Comparison of ENCODE assay signal across 14 cellular contexts in the genomic region with DNA sequence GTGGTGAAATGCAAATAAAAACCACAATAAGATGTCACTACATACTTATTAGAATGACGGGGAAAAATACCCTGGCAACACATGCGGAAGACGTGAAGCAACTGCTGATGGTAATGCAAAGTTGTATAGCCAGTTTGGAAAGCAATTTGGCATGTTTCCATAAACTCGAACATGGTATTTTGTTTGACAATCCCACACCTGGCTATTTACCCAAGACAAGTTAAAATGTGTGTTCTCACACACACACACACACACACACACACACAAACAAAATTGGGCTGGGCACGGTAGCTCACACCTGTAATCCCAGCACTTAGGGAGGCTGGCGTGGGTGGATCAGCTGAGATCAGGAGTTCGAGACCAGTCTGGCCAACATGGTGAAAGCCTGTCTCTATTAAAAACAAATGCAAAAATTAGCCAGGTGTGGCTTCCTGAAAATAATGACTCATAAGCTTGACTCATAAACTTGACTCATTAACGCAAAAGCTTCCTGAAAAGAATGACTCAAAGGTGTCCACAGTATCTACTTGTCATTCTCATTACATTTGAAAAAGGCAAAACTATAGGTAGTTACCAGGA.
DNase-seq lines count a peak whose midpoint lies in the region; ATAC-seq and TF ChIP-seq lines count a peak whose summit lies in the region.
"Had no signal": no experiment of that assay in that cellular context is flagged by ENCODE, and none has a peak within 500 bp of the region (broad histone marks: within the 10 kb centered on the region; RNA-seq: fewer than 3 reads in every experiment).

No MANE protein-coding gene starts in this region.

- DNase-seq in DMS153 (lab: John Stamatoyannopoulos, UW) (peak; percentile 65), DMS153 treated with DMSO at 0.1 percent for 48 hours (lab: John Stamatoyannopoulos, UW; ENCODE audit: unreplicated experiment) (no peak), NCI-H2029 treated with DMSO at 0.1 percent for 48 hours (lab: John Stamatoyannopoulos, UW) (peak; percentile 35), amniotic epithelial cell (ENCODE audit: low read depth) (peak; percentile 27), lung (ENCODE audit: low spot score) (no peak), HAP-1 (ENCODE audit: low spot score in 2 of 2) (no peak)
- DNase-seq in activated CD4-positive, alpha-beta T cell treated with anti-CD3 and anti-CD28 coated beads, Interleukin-2, amount 50 U/mL, for 48 hours = no peak
- DNase-seq: 8988T; activated CD4-positive, alpha-beta T cell treated with anti-CD3 and anti-CD28 coated beads, Interleukin-2, amount 50 U/mL, for 4 hours; activated gamma-delta T cell; hippocampal formation; NCI-H1092; tibial artery had no signal

- H3K36me3 ChIP-seq in lung (ENCODE audit: control insufficient read depth in 2 of 2, insufficient read depth in 2 of 2, low read length in 2 of 2) = no peaks in the 10 kb centered on the region
- H3K36me3 ChIP-seq in HAP-1 (replicated peaks) = no peaks in the 10 kb centered on the region
- H3K36me3 ChIP-seq: tibial artery had no signal

- H3K27ac ChIP-seq in lung (ENCODE audit: low read depth in 1 of 2, low read length in 1 of 2) = no peak overlapping the region
- H3K27ac ChIP-seq: tibial artery had no signal

- WGBS in lung, 2 donors = 64 to 79% methylated on average over 8 of the region's 8 CpGs

- TF ChIP-seq CTCF in lung (IDR thresholded peaks at IDR 0.05; ENCODE audit: control extremely low read depth, extremely low read depth) = no peak

- H3K27me3 ChIP-seq in lung (ENCODE audit: control insufficient read depth, insufficient read depth) (no peaks in the 10 kb centered on the region), HAP-1 (ENCODE audit: low read depth) (no peaks in the 10 kb centered on the region)
- H3K27me3 ChIP-seq: tibial artery had no signal

- in situ Hi-C loops in HAP-1 (cut with MboI; ENCODE audit: low sequenced_read_pairs) = no loop called here

- ATAC-seq in lung (ENCODE audit: insufficient read depth, low FRiP score) (peak; percentile 41), GM19328 (IDR thresholded peaks at IDR 0.05; ENCODE audit: unreplicated experiment) (no peak)

- H3K4me3 ChIP-seq in lung (no peak overlapping the region), HAP-1 (no peak overlapping the region)
- H3K4me3 ChIP-seq: tibial artery had no signal

- H3K4me1 ChIP-seq in lung (ENCODE audit: control insufficient read depth in 2 of 2, insufficient read depth in 2 of 2, low read length in 2 of 2) (no peaks in the 10 kb centered on the region), HAP-1 (no peaks in the 10 kb centered on the region)
- H3K4me1 ChIP-seq: tibial artery had no signal

- peaks cover 0 to 2% of the 10 kb centered on the region in 2 donors for H3K9me3 ChIP-seq in lung (ENCODE audit: control insufficient read depth in 2 of 2, insufficient read depth in 1 of 2, low read length in 1 of 2)
- H3K9me3 ChIP-seq in HAP-1 = no peaks in the 10 kb centered on the region
- H3K9me3 ChIP-seq: tibial artery had no signal

Comparison
In these comparisons a context has a peak if more than half of its experiments do, and no peak if none do; other contexts are left out.
1. DNase-seq: peak in DMS153 (single experiment), NCI-H2029 treated with DMSO at 0.1 percent for 48 hours (single experiment) and amniotic epithelial cell (single experiment); none in DMS153 treated with DMSO at 0.1 percent for 48 hours (single experiment), lung (single experiment), HAP-1 (0 of 2) and activated CD4-positive, alpha-beta T cell treated with anti-CD3 and anti-CD28 coated beads, Interleukin-2, amount 50 U/mL, for 48 hours (0 of 2).